9 cellular contexts compared by ENCODE assay signal in the genomic region with DNA sequence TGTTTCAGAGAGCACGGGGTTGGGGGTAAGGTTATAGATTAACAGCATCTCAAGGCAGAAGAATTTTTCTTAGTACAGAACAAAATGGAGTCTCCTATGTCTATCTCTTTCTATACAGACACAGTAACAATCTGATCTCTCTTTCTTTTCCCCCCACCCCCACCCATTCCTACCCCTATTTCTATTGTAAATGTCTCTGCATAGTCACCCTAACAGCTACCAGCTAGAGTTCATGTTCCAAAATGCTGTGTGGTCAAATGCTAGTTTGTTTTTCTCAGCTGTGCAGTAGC. TPM values are rescaled to one million over a fixed set of nuclear protein-coding genes. Genes with fewer than 3 reads are reported as not detected.
DNase-seq lines count a peak whose midpoint lies in the region; ATAC-seq and TF ChIP-seq lines count a peak whose summit lies in the region.
"Not testable (repeated sequence)": the region's sequence is repeated elsewhere in the genome, so short reads cannot be mapped to it uniquely, and the experiment has no call there.
"Had no signal": no experiment of that assay in that cellular context is flagged by ENCODE, and none has a peak within 500 bp of the region (broad histone marks: within the 10 kb centered on the region; RNA-seq: fewer than 3 reads in every experiment).

No MANE protein-coding gene starts in this region.

- intact Hi-C loops in Caco-2 (cut with micrococcal nuclease; ENCODE audit: unreplicated experiment); mammary epithelial cell (cut with micrococcal nuclease); lower lobe of right lung (cut with DNase I): not testable (repeated sequence)

- BruUV-seq in Caco-2 (replicated peaks; lab: Mats Ljungman, UMichigan); mammary epithelial cell (replicated peaks; lab: Mats Ljungman, UMichigan): not testable (repeated sequence)

- not testable (repeated sequence) for H3K27me3 ChIP-seq in Caco-2 (replicated peaks; ENCODE audit: control insufficient read depth, insufficient read depth, low read length); HUES64 (ENCODE audit: insufficient read depth, low read length); mammary epithelial cell (ENCODE audit: insufficient read depth, low read length); hepatocyte; lower lobe of right lung (ENCODE audit: low read depth); skeletal muscle satellite cell (ENCODE audit: control insufficient read depth, insufficient read depth, low read length)

- in situ Hi-C loops in mammary epithelial cell (cut with MboI; ENCODE audit: low sequenced_read_pairs in 2 of 2): not testable (repeated sequence)

- H3K4me1 ChIP-seq in Caco-2: peaks cover 30% of the 10 kb centered on the region
- H3K4me1 ChIP-seq in HUES64 (ENCODE audit: insufficient read depth, low read length): peaks cover 33% of the 10 kb centered on the region
- H3K4me1 ChIP-seq in mammary epithelial cell (ENCODE audit: insufficient read depth, low read length): peaks cover 31% of the 10 kb centered on the region
- H3K4me1 ChIP-seq in hepatocyte (ENCODE audit: insufficient read depth): peaks cover 31% of the 10 kb centered on the region
- peaks cover 47% of the 10 kb centered on the region for H3K4me1 ChIP-seq in lower lobe of right lung
- H3K4me1 ChIP-seq in skeletal muscle satellite cell (ENCODE audit: control insufficient read depth, insufficient read depth, low read length): peaks cover 15% of the 10 kb centered on the region

- H3K27me3 Mint-ChIP-seq in Caco-2 (ENCODE audit: insufficient read depth, unreplicated experiment); WTC11 (ENCODE audit: low read depth): not testable (repeated sequence)

- not testable (repeated sequence) for ATAC-seq in WTC11, lower lobe of right lung

- TF ChIP-seq CTCF in Caco-2 (IDR thresholded peaks at IDR 0.05; ENCODE audit: insufficient read depth in 1 of 2, low read depth in 1 of 2, low read length in 1 of 2, severe bottlenecking in 1 of 2, unreplicated experiment in 1 of 2); WTC11 (IDR thresholded peaks at IDR 0.05); mammary epithelial cell (conservative IDR thresholded peaks at IDR 0.05 in 1 of 2, IDR thresholded peaks at IDR 0.05 in 1 of 2; ENCODE audit: extremely low read depth in 1 of 2, insufficient read depth in 1 of 2, low read depth in 1 of 2, low read length in 2 of 2); hepatocyte (IDR thresholded peaks at IDR 0.05; ENCODE audit: poor library complexity); lower lobe of right lung (IDR thresholded peaks at IDR 0.05): not testable (repeated sequence)

- peak overlapping the region; percentile 4 for H3K4me3 Mint-ChIP-seq in Caco-2 (ENCODE audit: unreplicated experiment)
- peak overlapping the region; percentile 100 for H3K4me3 Mint-ChIP-seq in WTC11

- H3K4me3 ChIP-seq in Caco-2 (ENCODE audit: low read depth, low read length); mammary epithelial cell (replicated peaks in 1 of 3; ENCODE audit: insufficient read depth in 1 of 3, low read depth in 2 of 3, low read length in 3 of 3); hepatocyte; lower lobe of right lung; skeletal muscle satellite cell (ENCODE audit: low read length): not testable (repeated sequence)
- peak overlapping the region; percentile 3; the same call in 1 of the 2 replicates for H3K4me3 ChIP-seq in HUES64 (ENCODE audit: low read length)

- H3K27ac ChIP-seq in HUES64 (ENCODE audit: low read depth, low read length): peak overlapping the region; percentile 100
- H3K27ac ChIP-seq in mammary epithelial cell (ENCODE audit: insufficient read depth, low read depth, low read length): peak overlapping the region; percentile 89
- peak overlapping the region; percentile 93 for H3K27ac ChIP-seq in hepatocyte
- H3K27ac ChIP-seq in lower lobe of right lung: peak overlapping the region; percentile 51

- H3K4me2 ChIP-seq in mammary epithelial cell (ENCODE audit: insufficient read depth, low read depth, low read length) (peak overlapping the region; percentile 47), hepatocyte (peak overlapping the region; percentile 89), skeletal muscle satellite cell (ENCODE audit: low read length) (peak overlapping the region; percentile 15)

- dilution Hi-C loops in mammary epithelial cell (cut with HindIII; ENCODE audit: low sequenced_read_pairs): not testable (repeated sequence)

- H3K9me2 ChIP-seq in hepatocyte (replicated peaks; ENCODE audit: insufficient read depth): not testable (repeated sequence)

- not testable (repeated sequence) for DNase-seq in Caco-2; WTC11 (ENCODE audit: low spot score); mammary epithelial cell; hepatocyte (ENCODE audit: low spot score); lower lobe of right lung

- POLR2A ChIA-PET in Caco-2 (lab: Charles Lee); WTC11 (lab: Charles Lee): not testable (repeated sequence)

- H2AFZ ChIP-seq in mammary epithelial cell (ENCODE audit: low read depth, low read length); hepatocyte: not testable (repeated sequence)

- H3K79me2 ChIP-seq in mammary epithelial cell (ENCODE audit: insufficient read depth, low read length): peaks cover 89% of the 10 kb centered on the region
- peaks cover 86% of the 10 kb centered on the region for H3K79me2 ChIP-seq in hepatocyte

- H3K36me3 Mint-ChIP-seq in Caco-2 (ENCODE audit: insufficient read depth, unreplicated experiment) (peaks cover 13% of the 10 kb centered on the region), WTC11 (peaks cover 18% of the 10 kb centered on the region)

- not testable (repeated sequence) for H3K9me3 Mint-ChIP-seq in Caco-2 (ENCODE audit: unreplicated experiment); WTC11

- H3K9ac ChIP-seq in HUES64 (ENCODE audit: low read depth, low read length) (peak overlapping the region; percentile 61), mammary epithelial cell (ENCODE audit: insufficient read depth, low read length) (peak overlapping the region; percentile 65)
- H3K9ac ChIP-seq in skeletal muscle satellite cell (ENCODE audit: low read depth, low read length): not testable (repeated sequence)

- not testable (repeated sequence) for H4K20me1 ChIP-seq in mammary epithelial cell (ENCODE audit: insufficient read depth, low read length)
- H4K20me1 ChIP-seq in hepatocyte (ENCODE audit: insufficient read depth, poor library complexity, severe bottlenecking): peaks cover 38% of the 10 kb centered on the region

- CTCF ChIA-PET in Caco-2 (lab: Charles Lee); WTC11 (lab: Charles Lee); mammary epithelial cell (lab: Charles Lee; ENCODE audit: low non-redundant PET): not testable (repeated sequence)

- H3K4me1 Mint-ChIP-seq in Caco-2 (ENCODE audit: low read depth, unreplicated experiment): not testable (repeated sequence)
- peaks cover 54% of the 10 kb centered on the region for H3K4me1 Mint-ChIP-seq in WTC11

- WGBS in HUES64: no CpG with 5 or more reads among the region's 1 CpG
- WGBS in mammary epithelial cell (ENCODE audit: low coverage, missing lambda C conversion rate): 30% methylated on average over 1 of the region's 1 CpG
- 5% methylated on average over 1 of the region's 1 CpG for WGBS in hepatocyte (ENCODE audit: low lambda C conversion rate, missing lambda C conversion rate)

- H3K36me3 ChIP-seq in Caco-2 (ENCODE audit: control insufficient read depth, insufficient read depth, low read length); hepatocyte (replicated peaks; ENCODE audit: insufficient read depth, low read depth): not testable (repeated sequence)
- peaks cover 29% of the 10 kb centered on the region for H3K36me3 ChIP-seq in HUES64 (ENCODE audit: insufficient read depth, low read length)
- peaks cover 12% of the 10 kb centered on the region for H3K36me3 ChIP-seq in mammary epithelial cell (ENCODE audit: insufficient read depth, low read length)
- peaks cover 36% of the 10 kb centered on the region for H3K36me3 ChIP-seq in lower lobe of right lung
- H3K36me3 ChIP-seq in skeletal muscle satellite cell (ENCODE audit: insufficient read depth, low read length): peaks cover 27% of the 10 kb centered on the region

- H3K27ac Mint-ChIP-seq in Caco-2 (ENCODE audit: unreplicated experiment) (peak overlapping the region; percentile 66), WTC11 (peak overlapping the region; percentile 99)

- not testable (repeated sequence) for H3K9me3 ChIP-seq in Caco-2; HUES64 (ENCODE audit: insufficient read depth, low read depth, low read length); mammary epithelial cell (replicated peaks; ENCODE audit: insufficient read depth, low read length); hepatocyte (ENCODE audit: low read depth); lower lobe of right lung; skeletal muscle satellite cell (replicated peaks; ENCODE audit: low read length)

RNA-seq across cellular contexts. Expression of gene BFAR, which starts 4.1 kb away (rescaled TPM):
- total RNA-seq in Caco-2 (2022): 41.3 and 42.7 TPM in 2 replicates
- 58.5 TPM for polyA plus RNA-seq in HUES64 (2013, experiment 1 of 2)
- 69.0 TPM for polyA plus RNA-seq in HUES64 (2013, experiment 2 of 2)
- 56.1 to 70.3 TPM (median 59.4 TPM) in 3 replicates for total RNA-seq in WTC11 (2021)
- total RNA-seq in mammary epithelial cell: 10 to 100 TPM; 71.6 to 86.5 TPM
- polyA plus RNA-seq in mammary epithelial cell: 64.9 TPM
- polyA minus RNA-seq in mammary epithelial cell: 82.4 TPM
- total RNA-seq in hepatocyte: 76.9 and 98.9 TPM in 2 replicates
- polyA plus RNA-seq in hepatocyte: 44.0 and 44.6 TPM in 2 replicates
- 90.2 TPM for total RNA-seq in lower lobe of right lung
- total RNA-seq in skeletal muscle satellite cell (2012; rRNA removed): 76.2 and 78.1 TPM in 2 replicates

RNA-seq across cellular contexts. Expression of gene PARN, which starts 6.8 kb away (rescaled TPM):
- total RNA-seq in Caco-2 (2022) (27.1 and 30.7 TPM in 2 replicates), WTC11 (2021) (37.7 to 39.4 TPM (median 38.5 TPM) in 3 replicates), mammary epithelial cell (10 to 100 TPM; 31.0 to 34.3 TPM), hepatocyte (23.8 and 35.6 TPM in 2 replicates), lower lobe of right lung (35.7 TPM)
- 28.2 TPM for polyA plus RNA-seq in HUES64 (2013, experiment 1 of 2)
- 29.8 TPM for polyA plus RNA-seq in HUES64 (2013, experiment 2 of 2)
- polyA plus RNA-seq in mammary epithelial cell (17.8 TPM), hepatocyte (20.0 and 23.7 TPM in 2 replicates)
- polyA minus RNA-seq in mammary epithelial cell: 63.9 TPM
- 25.6 and 28.6 TPM in 2 replicates for total RNA-seq in skeletal muscle satellite cell (2012; rRNA removed)

RNA-seq across cellular contexts. Expression of gene PLA2G10, which starts 57.2 kb away (rescaled TPM):
- total RNA-seq in Caco-2 (2022): 1.00 and 1.4 TPM in 2 replicates
- not detected for polyA plus RNA-seq in HUES64 (2013, experiment 1 of 2)
- not detected for polyA plus RNA-seq in HUES64 (2013, experiment 2 of 2)
- total RNA-seq in WTC11 (2021): 0.39 to 0.85 TPM (median 0.42 TPM) in 3 replicates
- 1 to 10 TPM in 1 of 2 donors, under 1 TPM in 1; 0.31 to 1.0 TPM for total RNA-seq in mammary epithelial cell
- 0.24 TPM for polyA plus RNA-seq in mammary epithelial cell
- polyA minus RNA-seq in mammary epithelial cell: not detected
- 0.30 and 0.80 TPM in 2 replicates for total RNA-seq in hepatocyte
- polyA plus RNA-seq in hepatocyte: 2.3 and 3.2 TPM in 2 replicates
- 7.1 TPM for total RNA-seq in lower lobe of right lung
- total RNA-seq in skeletal muscle satellite cell (2012; rRNA removed): not detected in 2 replicates
- total RNA-seq: A673; CD8-positive, alpha-beta T cell had no signal

Comparison
In these comparisons a context has a peak if more than half of its experiments do, and no peak if none do; other contexts are left out.
1. H3K4me2 ChIP-seq: peak in every context shown above with its lines; median percentile 89 in hepatocyte; 47 in mammary epithelial cell; 15 in skeletal muscle satellite cell.